ENCODE assay signal across 8 cellular contexts in the genomic region with DNA sequence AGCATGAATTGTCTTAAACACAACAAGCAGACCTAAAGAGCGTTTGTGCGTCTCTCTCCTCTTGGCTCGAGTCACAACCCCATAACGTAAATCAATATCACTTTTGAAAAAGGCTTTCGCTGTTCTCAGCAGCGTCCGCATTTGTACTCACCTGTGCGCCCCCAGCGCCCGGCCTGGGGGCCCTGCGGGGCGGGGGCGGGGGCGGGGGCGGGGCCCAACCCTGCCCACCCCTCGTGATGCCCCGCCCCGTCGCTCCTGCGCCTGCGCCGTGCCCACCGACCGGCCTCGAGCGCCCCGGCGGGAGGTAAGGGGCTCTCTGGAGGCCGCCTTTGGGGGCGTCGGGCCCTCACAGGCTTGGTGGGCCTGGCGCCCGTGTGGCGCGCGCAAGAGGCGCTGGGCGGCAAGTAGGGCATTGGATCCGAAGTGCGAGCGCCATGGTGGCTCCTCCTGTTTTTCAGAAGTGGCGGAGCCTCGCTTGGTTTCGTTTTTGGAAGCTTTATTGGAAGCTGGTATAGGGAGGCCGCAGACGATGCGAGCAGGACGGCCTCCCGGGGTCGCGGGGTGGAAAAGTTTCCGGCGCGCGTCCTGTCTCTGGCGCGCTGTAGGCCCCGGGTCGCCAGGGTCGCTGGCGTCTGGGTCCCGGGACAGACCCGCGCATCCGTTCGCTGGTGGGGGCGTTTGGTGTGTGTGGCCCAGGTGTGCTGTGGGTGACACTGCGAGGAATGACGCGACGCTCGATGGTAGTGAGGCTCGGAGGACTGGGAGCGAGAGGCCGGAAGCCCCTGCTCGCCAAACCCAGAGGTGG. TPM values are rescaled to one million over a fixed set of nuclear protein-coding genes. Genes with fewer than 3 reads are reported as not detected.
DNase-seq lines count a peak whose midpoint lies in the region; ATAC-seq and TF ChIP-seq lines count a peak whose summit lies in the region.

A gene (plus strand): TSS at position 252 of the 805 bp plus-strand sequence. CDS start 8,586 bp downstream, outside the sequence.

- H3K4me3 ChIP-seq in OCI-LY1 (ENCODE audit: low read depth, low read length, poor library complexity, severe bottlenecking), result peak within 1 kb of the TSS; percentile 76

- peaks cover 20% of the 10 kb centered on the region for H3K4me1 ChIP-seq in OCI-LY1 (ENCODE audit: insufficient read depth, low read length, severe bottlenecking)

- no peaks in the 10 kb centered on the region for H3K36me3 ChIP-seq in OCI-LY1 (ENCODE audit: insufficient read depth, low read length)

- H3F3A ChIP-seq in OCI-LY1 (ENCODE audit: insufficient read depth, low read length), result no peaks in the 10 kb centered on the region

- no peaks in the 10 kb centered on the region for H3K9me3 ChIP-seq in OCI-LY1 (ENCODE audit: low read length)

- peak; percentile 82 for ATAC-seq in GM19463 (IDR thresholded peaks at IDR 0.05; ENCODE audit: unreplicated experiment)

- no peaks in the 10 kb centered on the region for H3K27me3 ChIP-seq in OCI-LY1 (ENCODE audit: insufficient read depth, low read length)

- H3K9me2 ChIP-seq in OCI-LY1 (ENCODE audit: low read depth, low read length), result no peaks in the 10 kb centered on the region

- H2AFZ ChIP-seq in OCI-LY1 (ENCODE audit: low read length), result peak within 1 kb of the TSS; percentile 69

- H3K79me2 ChIP-seq in OCI-LY1 (ENCODE audit: insufficient read depth, low read length), result 0 out of 2 replicates have a peak, but pooled peaks cover 3% of the 10 kb centered on the region

- DNase-seq in COLO668 (lab: John Stamatoyannopoulos, UW; ENCODE audit: unreplicated experiment) (peak; percentile 81), HPDE6-E6E7 (ENCODE audit: extremely low spot score) (peak; percentile 67), activated T-cell treated with anti-CD3 and anti-CD28 coated beads for 24 hours (ENCODE audit: low read depth) (peak; percentile 70), epithelial cell of prostate (ENCODE audit: low read depth, low spot score) (no peak), mucosa of gallbladder (ENCODE audit: low spot score) (peak; percentile 64)
- DNase-seq in stimulated activated CD8-positive, alpha-beta memory T cell treated with anti-CD3 and anti-CD28 coated beads, Interleukin-4, amount 100 ng/mL, for 4 hours (ENCODE audit: low read depth in 2 of 2, low spot score in 1 of 2), result peak; percentile 65 to 66

- H3K9ac ChIP-seq in OCI-LY1 (ENCODE audit: low read length), result peak within 1 kb of the TSS; percentile 74

- H4K20me1 ChIP-seq in OCI-LY1 (ENCODE audit: insufficient read depth, low read length), result no peaks in the 10 kb centered on the region

- H3K4me2 ChIP-seq in OCI-LY1 (ENCODE audit: low read length), result peak within 1 kb of the TSS; percentile 73

- H3K27ac ChIP-seq in OCI-LY1 (ENCODE audit: low read depth, low read length, poor library complexity, severe bottlenecking) (no peak within 1 kb of the TSS), epithelial cell of prostate (peak within 1 kb of the TSS; percentile 74)

- no peak for TF ChIP-seq CTCF in OCI-LY1 (IDR thresholded peaks at IDR 0.05; ENCODE audit: low read length)

RNA-seq across cellular contexts. Expression of the gene that starts here (rescaled TPM):
- 29.5 TPM for total RNA-seq in mucosa of gallbladder
